Comparison of ENCODE assay signal across 1 cellular context in the genomic region with DNA sequence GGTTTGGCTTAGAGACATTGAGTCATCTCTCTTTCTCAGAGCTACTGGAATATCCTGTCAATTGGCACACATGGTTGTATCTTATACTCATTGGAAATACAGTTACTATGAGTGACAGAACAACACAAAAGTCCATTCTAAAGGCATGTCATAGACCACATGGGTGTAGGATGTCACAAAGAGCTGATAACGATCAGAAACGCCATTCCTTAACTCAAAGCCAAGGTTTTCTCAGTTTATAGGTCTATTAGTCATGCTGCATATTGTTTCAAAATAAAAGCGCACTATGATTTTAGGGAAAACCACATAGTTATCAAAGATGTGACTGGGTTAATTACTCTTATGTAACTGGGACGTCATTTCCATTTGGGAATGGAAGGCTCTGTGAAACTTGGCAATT.
TF ChIP-seq lines count a peak whose summit lies in the region.

No MANE protein-coding gene starts in this region.

TF ChIP-seq in HEK293, 187 proteins besides CTCF, POLR2A, EP300 and RAD21 (continued from another document and continues in another):
- TF ChIP-seq, protein P1, sequence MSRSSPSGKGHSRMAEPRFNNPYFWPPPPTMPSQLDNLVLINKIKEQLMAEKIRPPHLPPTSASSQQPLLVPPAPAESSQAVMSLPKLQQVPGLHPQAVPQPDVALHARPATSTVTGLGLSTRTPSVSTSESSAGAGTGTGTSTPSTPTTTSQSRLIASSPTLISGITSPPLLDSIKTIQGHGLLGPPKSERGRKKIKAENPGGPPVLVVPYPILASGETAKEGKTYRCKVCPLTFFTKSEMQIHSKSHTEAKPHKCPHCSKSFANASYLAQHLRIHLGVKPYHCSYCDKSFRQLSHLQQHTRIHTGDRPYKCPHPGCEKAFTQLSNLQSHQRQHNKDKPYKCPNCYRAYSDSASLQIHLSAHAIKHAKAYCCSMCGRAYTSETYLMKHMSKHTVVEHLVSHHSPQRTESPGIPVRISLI (tag by site-specific recombination; IDR thresholded peaks at IDR 0.05): peak; percentile 48; the same call in 1 of the 2 replicates
- TF ChIP-seq ZNF416 (tag by site-specific recombination; IDR thresholded peaks at IDR 0.05) (no peak), ZNF221 (tag by site-specific recombination; IDR thresholded peaks at IDR 0.05; ENCODE audit: borderline replicate concordance) (no peak), KLF16 (tag by site-specific recombination; IDR thresholded peaks at IDR 0.05) (0 out of 2 replicates have a peak, but pooled peaks have one; percentile 41), KLF1 (tag by site-specific recombination; IDR thresholded peaks at IDR 0.05) (no peak), ZNF146 (tag by site-specific recombination; IDR thresholded peaks at IDR 0.05) (no peak), ZNF610 (tag by site-specific recombination; IDR thresholded peaks at IDR 0.05; ENCODE audit: borderline replicate concordance) (no peak), ZNF354C (tag by site-specific recombination; IDR thresholded peaks at IDR 0.05; ENCODE audit: borderline replicate concordance, low read depth) (no peak), ZNF184 (tag by site-specific recombination; IDR thresholded peaks at IDR 0.05) (no peak), ZNF292 (tag by site-specific recombination; IDR thresholded peaks at IDR 0.05; ENCODE audit: borderline replicate concordance, low read depth) (no peak), ZNF76 (tag by site-specific recombination; IDR thresholded peaks at IDR 0.05; ENCODE audit: borderline replicate concordance, low read depth) (no peak), ZFP3 (tag by site-specific recombination; IDR thresholded peaks at IDR 0.05; ENCODE audit: low read depth) (no peak), ZNF404 (tag by site-specific recombination; IDR thresholded peaks at IDR 0.05) (no peak), ZNF791 (tag by site-specific recombination; IDR thresholded peaks at IDR 0.05) (no peak), ZNF600 (tag by site-specific recombination; IDR thresholded peaks at IDR 0.05) (peak; percentile 70; the same call in 1 of the 2 replicates), ZNF624 (tag by site-specific recombination; IDR thresholded peaks at IDR 0.05) (no peak), HOXC10 (CRISPR knock-in tag; IDR thresholded peaks at IDR 0.05) (no peak), ZNF2 (tag by site-specific recombination; IDR thresholded peaks at IDR 0.05) (no peak), ZNF423 (tag by site-specific recombination; IDR thresholded peaks at IDR 0.05) (no peak), EGR2 (tag by site-specific recombination; IDR thresholded peaks at IDR 0.05; ENCODE audit: low read depth) (no peak), ZNF530 (tag by site-specific recombination; IDR thresholded peaks at IDR 0.05; ENCODE audit: low read depth) (no peak), ZNF48 (tag by site-specific recombination; IDR thresholded peaks at IDR 0.05) (no peak), ZNF138 (tag by site-specific recombination; IDR thresholded peaks at IDR 0.05; ENCODE audit: borderline replicate concordance) (no peak), ZNF621 (tag by site-specific recombination; IDR thresholded peaks at IDR 0.05) (no peak), ZNF174 (tag by site-specific recombination; IDR thresholded peaks at IDR 0.05) (no peak), ZNF155 (tag by site-specific recombination; IDR thresholded peaks at IDR 0.05) (no peak), BCL11B (tag by site-specific recombination; IDR thresholded peaks at IDR 0.05; ENCODE audit: low read depth) (0 out of 2 replicates have a peak, but pooled peaks have one; percentile 26), MYNN (tag by site-specific recombination; IDR thresholded peaks at IDR 0.05; ENCODE audit: borderline replicate concordance) (no peak; the same call in 1 of the 2 replicates), SETDB1 (IDR thresholded peaks at IDR 0.05; ENCODE audit: insufficient read length, low read length) (no peak), ZBTB7A (tag by site-specific recombination; IDR thresholded peaks at IDR 0.05; ENCODE audit: low read depth) (no peak)
- TF ChIP-seq, protein P2, sequence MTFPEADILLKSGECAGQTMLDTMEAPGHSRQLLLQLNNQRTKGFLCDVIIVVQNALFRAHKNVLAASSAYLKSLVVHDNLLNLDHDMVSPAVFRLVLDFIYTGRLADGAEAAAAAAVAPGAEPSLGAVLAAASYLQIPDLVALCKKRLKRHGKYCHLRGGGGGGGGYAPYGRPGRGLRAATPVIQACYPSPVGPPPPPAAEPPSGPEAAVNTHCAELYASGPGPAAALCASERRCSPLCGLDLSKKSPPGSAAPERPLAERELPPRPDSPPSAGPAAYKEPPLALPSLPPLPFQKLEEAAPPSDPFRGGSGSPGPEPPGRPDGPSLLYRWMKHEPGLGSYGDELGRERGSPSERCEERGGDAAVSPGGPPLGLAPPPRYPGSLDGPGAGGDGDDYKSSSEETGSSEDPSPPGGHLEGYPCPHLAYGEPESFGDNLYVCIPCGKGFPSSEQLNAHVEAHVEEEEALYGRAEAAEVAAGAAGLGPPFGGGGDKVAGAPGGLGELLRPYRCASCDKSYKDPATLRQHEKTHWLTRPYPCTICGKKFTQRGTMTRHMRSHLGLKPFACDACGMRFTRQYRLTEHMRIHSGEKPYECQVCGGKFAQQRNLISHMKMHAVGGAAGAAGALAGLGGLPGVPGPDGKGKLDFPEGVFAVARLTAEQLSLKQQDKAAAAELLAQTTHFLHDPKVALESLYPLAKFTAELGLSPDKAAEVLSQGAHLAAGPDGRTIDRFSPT (tag by site-specific recombination; IDR thresholded peaks at IDR 0.05): no peak
- TF ChIP-seq, protein P3, sequence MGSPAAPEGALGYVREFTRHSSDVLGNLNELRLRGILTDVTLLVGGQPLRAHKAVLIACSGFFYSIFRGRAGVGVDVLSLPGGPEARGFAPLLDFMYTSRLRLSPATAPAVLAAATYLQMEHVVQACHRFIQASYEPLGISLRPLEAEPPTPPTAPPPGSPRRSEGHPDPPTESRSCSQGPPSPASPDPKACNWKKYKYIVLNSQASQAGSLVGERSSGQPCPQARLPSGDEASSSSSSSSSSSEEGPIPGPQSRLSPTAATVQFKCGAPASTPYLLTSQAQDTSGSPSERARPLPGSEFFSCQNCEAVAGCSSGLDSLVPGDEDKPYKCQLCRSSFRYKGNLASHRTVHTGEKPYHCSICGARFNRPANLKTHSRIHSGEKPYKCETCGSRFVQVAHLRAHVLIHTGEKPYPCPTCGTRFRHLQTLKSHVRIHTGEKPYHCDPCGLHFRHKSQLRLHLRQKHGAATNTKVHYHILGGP (tag by site-specific recombination; IDR thresholded peaks at IDR 0.05): peak; percentile 65
- TF ChIP-seq, protein P4, sequence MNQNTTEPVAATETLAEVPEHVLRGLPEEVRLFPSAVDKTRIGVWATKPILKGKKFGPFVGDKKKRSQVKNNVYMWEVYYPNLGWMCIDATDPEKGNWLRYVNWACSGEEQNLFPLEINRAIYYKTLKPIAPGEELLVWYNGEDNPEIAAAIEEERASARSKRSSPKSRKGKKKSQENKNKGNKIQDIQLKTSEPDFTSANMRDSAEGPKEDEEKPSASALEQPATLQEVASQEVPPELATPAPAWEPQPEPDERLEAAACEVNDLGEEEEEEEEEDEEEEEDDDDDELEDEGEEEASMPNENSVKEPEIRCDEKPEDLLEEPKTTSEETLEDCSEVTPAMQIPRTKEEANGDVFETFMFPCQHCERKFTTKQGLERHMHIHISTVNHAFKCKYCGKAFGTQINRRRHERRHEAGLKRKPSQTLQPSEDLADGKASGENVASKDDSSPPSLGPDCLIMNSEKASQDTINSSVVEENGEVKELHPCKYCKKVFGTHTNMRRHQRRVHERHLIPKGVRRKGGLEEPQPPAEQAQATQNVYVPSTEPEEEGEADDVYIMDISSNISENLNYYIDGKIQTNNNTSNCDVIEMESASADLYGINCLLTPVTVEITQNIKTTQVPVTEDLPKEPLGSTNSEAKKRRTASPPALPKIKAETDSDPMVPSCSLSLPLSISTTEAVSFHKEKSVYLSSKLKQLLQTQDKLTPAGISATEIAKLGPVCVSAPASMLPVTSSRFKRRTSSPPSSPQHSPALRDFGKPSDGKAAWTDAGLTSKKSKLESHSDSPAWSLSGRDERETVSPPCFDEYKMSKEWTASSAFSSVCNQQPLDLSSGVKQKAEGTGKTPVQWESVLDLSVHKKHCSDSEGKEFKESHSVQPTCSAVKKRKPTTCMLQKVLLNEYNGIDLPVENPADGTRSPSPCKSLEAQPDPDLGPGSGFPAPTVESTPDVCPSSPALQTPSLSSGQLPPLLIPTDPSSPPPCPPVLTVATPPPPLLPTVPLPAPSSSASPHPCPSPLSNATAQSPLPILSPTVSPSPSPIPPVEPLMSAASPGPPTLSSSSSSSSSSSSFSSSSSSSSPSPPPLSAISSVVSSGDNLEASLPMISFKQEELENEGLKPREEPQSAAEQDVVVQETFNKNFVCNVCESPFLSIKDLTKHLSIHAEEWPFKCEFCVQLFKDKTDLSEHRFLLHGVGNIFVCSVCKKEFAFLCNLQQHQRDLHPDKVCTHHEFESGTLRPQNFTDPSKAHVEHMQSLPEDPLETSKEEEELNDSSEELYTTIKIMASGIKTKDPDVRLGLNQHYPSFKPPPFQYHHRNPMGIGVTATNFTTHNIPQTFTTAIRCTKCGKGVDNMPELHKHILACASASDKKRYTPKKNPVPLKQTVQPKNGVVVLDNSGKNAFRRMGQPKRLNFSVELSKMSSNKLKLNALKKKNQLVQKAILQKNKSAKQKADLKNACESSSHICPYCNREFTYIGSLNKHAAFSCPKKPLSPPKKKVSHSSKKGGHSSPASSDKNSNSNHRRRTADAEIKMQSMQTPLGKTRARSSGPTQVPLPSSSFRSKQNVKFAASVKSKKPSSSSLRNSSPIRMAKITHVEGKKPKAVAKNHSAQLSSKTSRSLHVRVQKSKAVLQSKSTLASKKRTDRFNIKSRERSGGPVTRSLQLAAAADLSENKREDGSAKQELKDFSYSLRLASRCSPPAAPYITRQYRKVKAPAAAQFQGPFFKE (tag by site-specific recombination; IDR thresholded peaks at IDR 0.05; ENCODE audit: borderline replicate concordance): no peak
- TF ChIP-seq, protein P5, sequence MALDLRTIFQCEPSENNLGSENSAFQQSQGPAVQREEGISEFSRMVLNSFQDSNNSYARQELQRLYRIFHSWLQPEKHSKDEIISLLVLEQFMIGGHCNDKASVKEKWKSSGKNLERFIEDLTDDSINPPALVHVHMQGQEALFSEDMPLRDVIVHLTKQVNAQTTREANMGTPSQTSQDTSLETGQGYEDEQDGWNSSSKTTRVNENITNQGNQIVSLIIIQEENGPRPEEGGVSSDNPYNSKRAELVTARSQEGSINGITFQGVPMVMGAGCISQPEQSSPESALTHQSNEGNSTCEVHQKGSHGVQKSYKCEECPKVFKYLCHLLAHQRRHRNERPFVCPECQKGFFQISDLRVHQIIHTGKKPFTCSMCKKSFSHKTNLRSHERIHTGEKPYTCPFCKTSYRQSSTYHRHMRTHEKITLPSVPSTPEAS (tag by site-specific recombination; IDR thresholded peaks at IDR 0.05): no peak
- TF ChIP-seq, protein P6, sequence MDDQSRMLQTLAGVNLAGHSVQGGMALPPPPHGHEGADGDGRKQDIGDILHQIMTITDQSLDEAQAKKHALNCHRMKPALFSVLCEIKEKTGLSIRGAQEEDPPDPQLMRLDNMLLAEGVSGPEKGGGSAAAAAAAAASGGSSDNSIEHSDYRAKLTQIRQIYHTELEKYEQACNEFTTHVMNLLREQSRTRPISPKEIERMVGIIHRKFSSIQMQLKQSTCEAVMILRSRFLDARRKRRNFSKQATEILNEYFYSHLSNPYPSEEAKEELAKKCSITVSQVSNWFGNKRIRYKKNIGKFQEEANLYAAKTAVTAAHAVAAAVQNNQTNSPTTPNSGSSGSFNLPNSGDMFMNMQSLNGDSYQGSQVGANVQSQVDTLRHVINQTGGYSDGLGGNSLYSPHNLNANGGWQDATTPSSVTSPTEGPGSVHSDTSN (CRISPR knock-in tag; IDR thresholded peaks at IDR 0.05): no peak
- TF ChIP-seq, protein P7, sequence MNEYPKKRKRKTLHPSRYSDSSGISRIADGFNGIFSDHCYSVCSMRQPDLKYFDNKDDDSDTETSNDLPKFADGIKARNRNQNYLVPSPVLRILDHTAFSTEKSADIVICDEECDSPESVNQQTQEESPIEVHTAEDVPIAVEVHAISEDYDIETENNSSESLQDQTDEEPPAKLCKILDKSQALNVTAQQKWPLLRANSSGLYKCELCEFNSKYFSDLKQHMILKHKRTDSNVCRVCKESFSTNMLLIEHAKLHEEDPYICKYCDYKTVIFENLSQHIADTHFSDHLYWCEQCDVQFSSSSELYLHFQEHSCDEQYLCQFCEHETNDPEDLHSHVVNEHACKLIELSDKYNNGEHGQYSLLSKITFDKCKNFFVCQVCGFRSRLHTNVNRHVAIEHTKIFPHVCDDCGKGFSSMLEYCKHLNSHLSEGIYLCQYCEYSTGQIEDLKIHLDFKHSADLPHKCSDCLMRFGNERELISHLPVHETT (tag by site-specific recombination; IDR thresholded peaks at IDR 0.05): 0 out of 2 replicates have a peak, but pooled peaks have one; percentile 45
- TF ChIP-seq, protein P8, sequence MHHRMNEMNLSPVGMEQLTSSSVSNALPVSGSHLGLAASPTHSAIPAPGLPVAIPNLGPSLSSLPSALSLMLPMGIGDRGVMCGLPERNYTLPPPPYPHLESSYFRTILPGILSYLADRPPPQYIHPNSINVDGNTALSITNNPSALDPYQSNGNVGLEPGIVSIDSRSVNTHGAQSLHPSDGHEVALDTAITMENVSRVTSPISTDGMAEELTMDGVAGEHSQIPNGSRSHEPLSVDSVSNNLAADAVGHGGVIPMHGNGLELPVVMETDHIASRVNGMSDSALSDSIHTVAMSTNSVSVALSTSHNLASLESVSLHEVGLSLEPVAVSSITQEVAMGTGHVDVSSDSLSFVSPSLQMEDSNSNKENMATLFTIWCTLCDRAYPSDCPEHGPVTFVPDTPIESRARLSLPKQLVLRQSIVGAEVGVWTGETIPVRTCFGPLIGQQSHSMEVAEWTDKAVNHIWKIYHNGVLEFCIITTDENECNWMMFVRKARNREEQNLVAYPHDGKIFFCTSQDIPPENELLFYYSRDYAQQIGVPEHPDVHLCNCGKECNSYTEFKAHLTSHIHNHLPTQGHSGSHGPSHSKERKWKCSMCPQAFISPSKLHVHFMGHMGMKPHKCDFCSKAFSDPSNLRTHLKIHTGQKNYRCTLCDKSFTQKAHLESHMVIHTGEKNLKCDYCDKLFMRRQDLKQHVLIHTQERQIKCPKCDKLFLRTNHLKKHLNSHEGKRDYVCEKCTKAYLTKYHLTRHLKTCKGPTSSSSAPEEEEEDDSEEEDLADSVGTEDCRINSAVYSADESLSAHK (tag by site-specific recombination; IDR thresholded peaks at IDR 0.05): no peak
- TF ChIP-seq, protein P9, sequence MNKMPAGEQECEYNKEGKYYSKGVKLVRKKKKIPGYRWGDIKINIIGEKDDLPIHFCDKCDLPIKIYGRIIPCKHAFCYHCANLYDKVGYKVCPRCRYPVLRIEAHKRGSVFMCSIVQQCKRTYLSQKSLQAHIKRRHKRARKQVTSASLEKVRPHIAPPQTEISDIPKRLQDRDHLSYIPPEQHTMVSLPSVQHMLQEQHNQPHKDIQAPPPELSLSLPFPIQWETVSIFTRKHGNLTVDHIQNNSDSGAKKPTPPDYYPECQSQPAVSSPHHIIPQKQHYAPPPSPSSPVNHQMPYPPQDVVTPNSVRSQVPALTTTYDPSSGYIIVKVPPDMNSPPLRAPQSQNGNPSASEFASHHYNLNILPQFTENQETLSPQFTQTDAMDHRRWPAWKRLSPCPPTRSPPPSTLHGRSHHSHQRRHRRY (tag by site-specific recombination; IDR thresholded peaks at IDR 0.05): no peak
- TF ChIP-seq, protein P10, sequence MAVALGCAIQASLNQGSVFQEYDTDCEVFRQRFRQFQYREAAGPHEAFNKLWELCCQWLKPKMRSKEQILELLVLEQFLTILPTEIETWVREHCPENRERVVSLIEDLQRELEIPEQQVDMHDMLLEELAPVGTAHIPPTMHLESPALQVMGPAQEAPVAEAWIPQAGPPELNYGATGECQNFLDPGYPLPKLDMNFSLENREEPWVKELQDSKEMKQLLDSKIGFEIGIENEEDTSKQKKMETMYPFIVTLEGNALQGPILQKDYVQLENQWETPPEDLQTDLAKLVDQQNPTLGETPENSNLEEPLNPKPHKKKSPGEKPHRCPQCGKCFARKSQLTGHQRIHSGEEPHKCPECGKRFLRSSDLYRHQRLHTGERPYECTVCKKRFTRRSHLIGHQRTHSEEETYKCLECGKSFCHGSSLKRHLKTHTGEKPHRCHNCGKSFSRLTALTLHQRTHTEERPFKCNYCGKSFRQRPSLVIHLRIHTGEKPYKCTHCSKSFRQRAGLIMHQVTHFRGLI (tag by site-specific recombination; IDR thresholded peaks at IDR 0.05): no peak
